Comparison of ENCODE assay signal across 20 cellular contexts in the genomic region with DNA sequence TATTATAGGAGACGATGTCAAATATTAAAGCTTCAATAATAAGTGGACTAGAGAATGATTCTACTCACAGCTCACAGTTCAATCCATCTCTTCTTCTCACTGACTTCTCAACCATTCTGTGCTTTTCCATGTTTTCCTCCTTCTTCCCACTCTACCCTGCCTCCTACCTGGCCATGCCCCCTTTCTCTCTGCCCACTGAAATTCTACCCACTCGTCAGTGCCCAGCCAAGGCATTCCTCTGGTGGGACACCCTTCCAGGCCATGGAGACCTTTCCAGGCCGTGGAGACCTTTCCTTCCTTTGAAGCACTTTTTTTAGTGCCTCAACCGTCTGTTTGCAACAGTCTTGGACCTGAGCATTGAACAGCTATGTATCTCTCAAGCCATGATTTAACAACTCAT. TPM values are rescaled to one million over a fixed set of nuclear protein-coding genes. Genes with fewer than 3 reads are reported as not detected.
A peak's percentile ranks its signal among the peaks of the same experiment; 100 is the strongest.
DNase-seq lines count a peak whose midpoint lies in the region; ATAC-seq and TF ChIP-seq lines count a peak whose summit lies in the region.
"Had no signal": no experiment of that assay in that cellular context is flagged by ENCODE, and none has a peak within 500 bp of the region (broad histone marks: within the 10 kb centered on the region; RNA-seq: fewer than 3 reads in every experiment).

No MANE protein-coding gene starts in this region.

- no peaks in the 10 kb centered on the region for H3K9me3 ChIP-seq in skeletal muscle tissue (ENCODE audit: control insufficient read depth in 3 of 3, low read length in 3 of 3)
- H3K9me3 ChIP-seq in heart left ventricle = no peaks in the 10 kb centered on the region
- H3K9me3 ChIP-seq: lower lobe of right lung, right atrium auricular region had no signal

- peak overlapping the region; percentile 92 for H3K27ac Mint-ChIP-seq in activated T-cell treated with anti-CD3 and anti-CD28 coated beads, Interleukin-2, amount 50 U/mL, for 24 hours
- peak overlapping the region in 2 of 3 donors; percentile 32 to 46 for H3K27ac Mint-ChIP-seq in IgD-negative memory B cell
- H3K27ac Mint-ChIP-seq in activated naive CD8-positive, alpha-beta T cell treated with anti-CD3 and anti-CD28 coated beads for 36 hours = peak overlapping the region; percentile 98

- no peak for TF ChIP-seq CTCF in heart left ventricle (IDR thresholded peaks at IDR 0.05)

- H3K4me1 ChIP-seq in skeletal muscle tissue (ENCODE audit: control insufficient read depth in 3 of 3, insufficient read depth in 3 of 3, low read length in 3 of 3) (peaks cover 8 to 17% (median 16%) of the 10 kb centered on the region in 3 donors), heart left ventricle (peaks cover 0 to 13% (median 0%) of the 10 kb centered on the region in 12 donors)
- H3K4me1 ChIP-seq: lower lobe of right lung, right atrium auricular region had no signal

- no peak for TF ChIP-seq POLR2A in heart left ventricle (IDR thresholded peaks at IDR 0.05)

- H3K36me3 Mint-ChIP-seq in activated T-cell treated with anti-CD3 and anti-CD28 coated beads, Interleukin-2, amount 50 U/mL, for 24 hours (ENCODE audit: low read depth) = peaks cover 53% of the 10 kb centered on the region
- no peaks in the 10 kb centered on the region for H3K36me3 Mint-ChIP-seq in IgD-negative memory B cell
- H3K36me3 Mint-ChIP-seq in activated naive CD8-positive, alpha-beta T cell treated with anti-CD3 and anti-CD28 coated beads for 36 hours = peaks cover 58% of the 10 kb centered on the region

- H3K27me3 ChIP-seq in skeletal muscle tissue (ENCODE audit: control insufficient read depth in 3 of 3, insufficient read depth in 3 of 3, low read length in 3 of 3) = no peaks in the 10 kb centered on the region
- no peaks in the 10 kb centered on the region for H3K27me3 ChIP-seq in heart left ventricle
- H3K27me3 ChIP-seq: BLaER1 treated with 17β-estradiol and CSF1 and Interleukin-3, amounts not matched to agents 10 nM and 100 nM; foreskin keratinocyte; right atrium auricular region had no signal

- no peaks in the 10 kb centered on the region for H3K27me3 Mint-ChIP-seq in activated T-cell treated with anti-CD3 and anti-CD28 coated beads, Interleukin-2, amount 50 U/mL, for 24 hours
- H3K27me3 Mint-ChIP-seq in IgD-negative memory B cell = peaks cover 1% of the 10 kb centered on the region
- H3K27me3 Mint-ChIP-seq in activated naive CD8-positive, alpha-beta T cell treated with anti-CD3 and anti-CD28 coated beads for 36 hours = no peaks in the 10 kb centered on the region

- no peaks in the 10 kb centered on the region for H3K9me3 Mint-ChIP-seq in activated T-cell treated with anti-CD3 and anti-CD28 coated beads, Interleukin-2, amount 50 U/mL, for 24 hours
- H3K9me3 Mint-ChIP-seq in IgD-negative memory B cell = peaks cover 0 to 2% (median 0%) of the 10 kb centered on the region in 3 donors
- peaks cover 11% of the 10 kb centered on the region for H3K9me3 Mint-ChIP-seq in activated naive CD8-positive, alpha-beta T cell treated with anti-CD3 and anti-CD28 coated beads for 36 hours

- peak overlapping the region; percentile 45 for H3K4me3 Mint-ChIP-seq in activated T-cell treated with anti-CD3 and anti-CD28 coated beads, Interleukin-2, amount 50 U/mL, for 24 hours
- no peak overlapping the region for H3K4me3 Mint-ChIP-seq in IgD-negative memory B cell
- H3K4me3 Mint-ChIP-seq in activated naive CD8-positive, alpha-beta T cell treated with anti-CD3 and anti-CD28 coated beads for 36 hours = peak overlapping the region; percentile 33

- intact Hi-C loops in heart left ventricle (cut with DNase I) = no loop called here

- H3K36me3 ChIP-seq in skeletal muscle tissue (ENCODE audit: control insufficient read depth in 3 of 3, insufficient read depth in 3 of 3, low read length in 3 of 3) (no peaks in the 10 kb centered on the region), heart left ventricle (no peaks in the 10 kb centered on the region)
- H3K36me3 ChIP-seq: lower lobe of right lung, right atrium auricular region had no signal

- ATAC-seq in HG02981 (IDR thresholded peaks at IDR 0.05; ENCODE audit: unreplicated experiment) (no peak), heart left ventricle (no peak)
- ATAC-seq: foreskin keratinocyte, lower lobe of right lung had no signal

- DNase-seq in activated T-cell treated with anti-CD3 and anti-CD28 coated beads, Interleukin-2, amount 50 U/mL, for 24 hours = no peak
- DNase-seq in activated T-cell treated with anti-CD3 and anti-CD28 coated beads, Interleukin-2, amount 50 U/mL, for 48 hours = no peak
- no peak for DNase-seq in activated naive CD8-positive, alpha-beta T cell treated with anti-CD3 and anti-CD28 coated beads for 36 hours
- no peak for DNase-seq in C1 segment of cervical spinal cord (lab: John Stamatoyannopoulos, UW)
- no peak for DNase-seq in heart left ventricle
- DNase-seq: activated CD4-positive, alpha-beta T cell treated with anti-CD3 and anti-CD28 coated beads, Interleukin-2, amount 50 U/mL, for 4 hours; anterior cingulate cortex; caudate nucleus; erythroblast; foreskin keratinocyte; GM23248; hippocampal formation; lower lobe of right lung; NCI-H1436; NCI-H524 treated with DMSO at 0.1 percent for 48 hours had no signal

- H3K9ac ChIP-seq in skeletal muscle tissue (ENCODE audit: low read depth in 1 of 3, low read length in 3 of 3) = peak overlapping the region in 2 of 3 donors; percentile 18 to 79
- H3K9ac ChIP-seq: BLaER1 treated with 17β-estradiol and CSF1 and Interleukin-3, amounts not matched to agents 10 nM and 100 nM; GM23248 had no signal

- peaks cover 93% of the 10 kb centered on the region for H3K4me1 Mint-ChIP-seq in activated T-cell treated with anti-CD3 and anti-CD28 coated beads, Interleukin-2, amount 50 U/mL, for 24 hours (ENCODE audit: low read depth)
- peaks cover 21 to 55% (median 46%) of the 10 kb centered on the region in 3 donors for H3K4me1 Mint-ChIP-seq in IgD-negative memory B cell
- H3K4me1 Mint-ChIP-seq in activated naive CD8-positive, alpha-beta T cell treated with anti-CD3 and anti-CD28 coated beads for 36 hours = peaks cover 85% of the 10 kb centered on the region

- H3K4me3 ChIP-seq in skeletal muscle tissue (ENCODE audit: low read length in 3 of 3) = peak overlapping the region; percentile 2 to 55 (median 48)
- no peak overlapping the region for H3K4me3 ChIP-seq in heart left ventricle
- H3K4me3 ChIP-seq: BLaER1 treated with 17β-estradiol and CSF1 and Interleukin-3, amounts not matched to agents 10 nM and 100 nM; GM23248; lower lobe of right lung; right atrium auricular region had no signal

- WGBS in heart left ventricle, 4 donors = 87 to 91% (median 88%) methylated on average over 4 of the region's 4 CpGs

- peak overlapping the region; percentile 77 for H3K27ac ChIP-seq in skeletal muscle tissue (ENCODE audit: low read depth, low read length)
- H3K27ac ChIP-seq in heart left ventricle = no peak overlapping the region
- H3K27ac ChIP-seq: BLaER1 treated with 17β-estradiol and CSF1 and Interleukin-3, amounts not matched to agents 10 nM and 100 nM; foreskin keratinocyte; GM23248; lower lobe of right lung; right atrium auricular region had no signal

RNA-seq across cellular contexts. Expression of gene BACH2, which starts 18.5 kb away (rescaled TPM):
- 21.2 TPM for polyA plus RNA-seq in IgD-negative memory B cell
- 10 to 100 TPM; 73.1 to 78.0 TPM for total RNA-seq in activated naive CD8-positive, alpha-beta T cell treated with anti-CD3 and anti-CD28 coated beads for 36 hours
- total RNA-seq in skeletal muscle tissue = 3.7 TPM
- 1 to 10 TPM in 8 of 9 donors, under 1 TPM in 1; 0.76 to 8.4 (median 4.0) TPM for total RNA-seq in heart left ventricle
- polyA plus RNA-seq in heart left ventricle = under 1 TPM; 0.23 to 0.24 TPM
- polyA plus RNA-seq: GM23248 had no signal

Comparison
In these comparisons a context has a peak if more than half of its experiments do, and no peak if none do; other contexts are left out.
1. H3K27ac Mint-ChIP-seq: peak in every context shown above with its lines; median percentile 98 in activated naive CD8-positive, alpha-beta T cell treated with anti-CD3 and anti-CD28 coated beads for 36 hours; 92 in activated T-cell treated with anti-CD3 and anti-CD28 coated beads, Interleukin-2, amount 50 U/mL, for 24 hours; 39 in IgD-negative memory B cell.
2. H3K4me3 Mint-ChIP-seq: peak in activated T-cell treated with anti-CD3 and anti-CD28 coated beads, Interleukin-2, amount 50 U/mL, for 24 hours (single experiment) and activated naive CD8-positive, alpha-beta T cell treated with anti-CD3 and anti-CD28 coated beads for 36 hours (single experiment); none in IgD-negative memory B cell (0 of 4).
3. H3K4me3 ChIP-seq: peak in skeletal muscle tissue (3 of 3); none in heart left ventricle (0 of 12).
4. RNA of gene BACH2, which starts 18.5 kb away (total RNA-seq): 73.1 to 78.0 TPM in activated naive CD8-positive, alpha-beta T cell treated with anti-CD3 and anti-CD28 coated beads for 36 hours; 0.76 to 8.4 TPM in heart left ventricle and 3.7 TPM in skeletal muscle tissue (single experiment); every median in the first group is over 4 times any median in the second.